In the genomic region with DNA sequence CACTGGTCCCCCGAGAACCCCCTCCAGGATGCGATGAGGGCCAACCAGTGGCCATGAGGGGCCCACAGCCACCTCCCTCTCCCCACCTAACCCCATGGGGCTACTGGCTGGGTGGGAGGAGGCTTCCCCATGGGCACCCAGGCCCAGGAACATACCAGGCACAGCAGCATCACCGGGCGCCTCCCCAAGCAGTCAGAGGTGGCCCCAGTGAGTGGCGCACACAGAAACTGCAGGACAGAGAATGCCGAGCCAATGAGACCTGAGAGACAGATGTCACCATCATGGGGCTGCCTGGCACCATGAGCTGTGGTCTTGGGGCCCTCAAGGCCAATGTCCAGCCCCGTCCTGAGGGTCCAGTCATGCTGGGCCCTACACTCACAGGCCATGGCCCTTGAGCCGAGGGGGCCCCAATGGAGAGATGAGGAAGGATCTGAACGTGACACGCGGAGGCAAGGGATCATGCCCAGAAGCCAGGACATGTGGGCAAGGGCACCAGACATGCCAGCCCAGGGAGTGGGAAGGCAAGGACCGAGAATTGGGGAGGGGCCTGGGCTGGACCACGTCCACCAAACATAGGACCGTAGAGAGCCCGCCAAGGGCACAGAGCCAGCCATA, we compare ENCODE assay signal across 8 cellular contexts. TPM values are rescaled to one million over a fixed set of nuclear protein-coding genes. Genes with fewer than 3 reads are reported as not detected.
DNase-seq lines count a peak whose midpoint lies in the region; ATAC-seq, FAIRE-seq and TF ChIP-seq lines count a peak whose summit lies in the region.

No MANE protein-coding gene starts in this region.

- peaks cover 30 to 36% of the 10 kb centered on the region in 2 experiments for H3K4me1 Mint-ChIP-seq in H9

- no peak overlapping the region for H3K9ac ChIP-seq in H9 (ENCODE audit: extremely low read depth, insufficient read length, low read length)

- no peak overlapping the region for H3K14ac ChIP-seq in H9 (ENCODE audit: insufficient read depth, low read length)

- H4K91ac ChIP-seq in H9 (ENCODE audit: insufficient read length, low read depth, low read length) = no peak overlapping the region

- no peaks in the 10 kb centered on the region for H4K20me1 ChIP-seq in H9 (ENCODE audit: control insufficient read depth, insufficient read depth, insufficient read length)

- H3K23ac ChIP-seq in H9 (ENCODE audit: insufficient read length, low read depth, low read length) = no peak overlapping the region

- H3K27ac Mint-ChIP-seq in H9 = peak overlapping the region in 1 of 3 experiments; percentile 75; a peak in 3 of 7 replicates

- H4K8ac ChIP-seq in H9 (replicated peaks; ENCODE audit: insufficient read length, low read depth, low read length) = no peak overlapping the region

- no peak for FAIRE-seq in GM12892 (lab: Jason Lieb, UNC)

- no CpG with 5 or more reads among the region's 15 CpGs for WGBS in H9 (ENCODE audit: extremely low coverage, insufficient read length, low lambda C conversion rate)
- WGBS in testis, 2 donors = 76 to 79% methylated on average over 12 to 15 of the region's 15 CpGs

- no peak overlapping the region for H2AK5ac ChIP-seq in H9 (ENCODE audit: insufficient read length, low read length)

- TF ChIP-seq POLR2A in testis (IDR thresholded peaks at IDR 0.05) = no peak
- no peak for TF ChIP-seq POLR2A in GM12892 (IDR thresholded peaks at IDR 0.05; ENCODE audit: low read depth, low read length)

- H3K27me3 ChIP-seq in H9 (ENCODE audit: insufficient read depth, low read length) = no peaks in the 10 kb centered on the region
- H3K27me3 ChIP-seq in testis = no peaks in the 10 kb centered on the region

- H2BK12ac ChIP-seq in H9 (ENCODE audit: insufficient read length, low read depth, low read length) = no peak overlapping the region

- H3K18ac ChIP-seq in H9 (ENCODE audit: insufficient read length, low read depth, low read length) = no peak overlapping the region

- peaks cover 10% of the 10 kb centered on the region for H3K23me2 ChIP-seq in H9 (ENCODE audit: insufficient read length, low read depth, low read length, poor library complexity, severe bottlenecking)

- H3K4me3 Mint-ChIP-seq in H9 = peak overlapping the region; percentile 70 to 78

- H3K9me3 Mint-ChIP-seq in H9 = no peaks in the 10 kb centered on the region

- H3K79me1 ChIP-seq in H9 (ENCODE audit: insufficient read depth, low read depth, low read length, poor library complexity, severe bottlenecking) = no peaks in the 10 kb centered on the region

- intact Hi-C loops in testis (cut with DNase I; ENCODE audit: low total_unique reads) = loop anchor here (10.0 kb wide), 1 partner anchor 168 kb away; no protein-coding TSS in a partner anchor

- H3T11ph ChIP-seq in H9 (ENCODE audit: low read length) = no peak overlapping the region

- H3K27me3 Mint-ChIP-seq in H9 (ENCODE audit: low read depth) = no peaks in the 10 kb centered on the region; the same call in 1 of the 2 replicates

- no peak overlapping the region for H2AFZ ChIP-seq in H9 (ENCODE audit: low read length)

- H3K9me3 ChIP-seq in H9 (ENCODE audit: control insufficient read depth, low read depth, low read length) (no peaks in the 10 kb centered on the region), testis (no peaks in the 10 kb centered on the region)

- DNase-seq in H9 (no peak), fibroblast of the aortic adventitia (ENCODE audit: low read depth) (no peak), testis (no peak), NCI-H1105 treated with DMSO at 0.1 percent for 48 hours (lab: John Stamatoyannopoulos, UW) (no peak), GM12892 (ENCODE audit: insufficient read length) (no peak)

- no peaks in the 10 kb centered on the region for H3K36me3 ChIP-seq in testis (ENCODE audit: low read depth, missing control alignments)

- H3K4me3 ChIP-seq in WI38 (ENCODE audit: low read depth, low read length) = peak overlapping the region; percentile 58
- peak overlapping the region; percentile 89 for H3K4me3 ChIP-seq in fibroblast of the aortic adventitia (ENCODE audit: low read depth, low read length)
- peak overlapping the region in 6 of 7 experiments; percentile 69 to 98 (median 86) for H3K4me3 ChIP-seq in skin epidermis
- H3K4me3 ChIP-seq in testis = peak overlapping the region in 1 of 2 donors; percentile 90

- ATAC-seq in HG02642 (IDR thresholded peaks at IDR 0.05; ENCODE audit: poor library complexity, unreplicated experiment) = no peak

- H3K4me2 ChIP-seq in H9 (ENCODE audit: insufficient read depth, insufficient read length, low read length) = peak overlapping the region; percentile 2

- TF ChIP-seq CTCF in H9 (conservative IDR thresholded peaks at IDR 0.05) (no peak), WI38 (IDR thresholded peaks at IDR 0.05; ENCODE audit: low read depth, low read length) (no peak), fibroblast of the aortic adventitia (IDR thresholded peaks at IDR 0.05; ENCODE audit: insufficient read depth, low read length) (no peak), testis (IDR thresholded peaks at IDR 0.05) (no peak)

- H2BK5ac ChIP-seq in H9 (ENCODE audit: insufficient read length, low read length) = no peak overlapping the region

- H3K4me1 ChIP-seq in H9 (ENCODE audit: insufficient read depth, low read length) = no peaks in the 10 kb centered on the region
- H3K4me1 ChIP-seq in testis = peaks cover 13% of the 10 kb centered on the region

- no peak overlapping the region for H3K56ac ChIP-seq in H9 (ENCODE audit: insufficient read length, low read depth, low read length)

- no peak overlapping the region for H3K4ac ChIP-seq in H9 (ENCODE audit: low read depth, low read length)

- no peaks in the 10 kb centered on the region; the same call in 1 of the 2 replicates for H3K79me2 ChIP-seq in H9 (ENCODE audit: insufficient read depth, low read length)

- no peak overlapping the region for H4K5ac ChIP-seq in H9 (ENCODE audit: insufficient read length, low read depth, low read length)

- no peak overlapping the region for H2BK120ac ChIP-seq in H9 (ENCODE audit: low read depth, low read length, poor library complexity, severe bottlenecking)

- peaks cover 22 to 61% (median 48%) of the 10 kb centered on the region in 3 experiments; a peak in 6 of 7 replicates for H3K36me3 Mint-ChIP-seq in H9 (ENCODE audit: insufficient read depth in 1 of 3, low read depth in 3 of 3)

- no peak overlapping the region; the same call in 1 of the 2 replicates for H2BK15ac ChIP-seq in H9 (ENCODE audit: low read depth, low read length)

- H3K27ac ChIP-seq in H9 (ENCODE audit: insufficient read length, low read depth, low read length) (no peak overlapping the region), skin epidermis (peak overlapping the region in 19 of 21 experiments; percentile 14 to 98 (median 93)), testis (peak overlapping the region in 1 of 2 donors; percentile 72)

- H2BK20ac ChIP-seq in H9 (ENCODE audit: low read depth, low read length, poor library complexity, severe bottlenecking) = no peak overlapping the region

RNA-seq across cellular contexts. Expression of gene NOP14, which starts 30.1 kb away (rescaled TPM):
- total RNA-seq in H9 (2021) = 50.1 and 50.3 TPM in 2 replicates
- total RNA-seq in fibroblast of the aortic adventitia (ENCODE audit: low replicate concordance) = 25.6 and 46.7 TPM in 2 replicates
- total RNA-seq in testis = 10 to 100 TPM; 17.4 to 25.4 TPM
- polyA plus RNA-seq in testis (ENCODE audit: insufficient read depth, low read depth, low replicate concordance) = 15.0 TPM
- 36.9 TPM for polyA plus RNA-seq in GM12892 (2012; ENCODE audit: missing spikeins)

RNA-seq across cellular contexts. Expression of gene GRK4, which starts 30.3 kb away (rescaled TPM):
- 4.3 and 4.8 TPM in 2 replicates for total RNA-seq in H9 (2021)
- 8.6 and 16.5 TPM in 2 replicates for total RNA-seq in fibroblast of the aortic adventitia (ENCODE audit: low replicate concordance)
- total RNA-seq in testis = 10 to 100 TPM; 33.8 to 73.0 TPM
- 106 TPM for polyA plus RNA-seq in testis (ENCODE audit: insufficient read depth, low read depth, low replicate concordance)
- 3.7 TPM for polyA plus RNA-seq in GM12892 (2012; ENCODE audit: missing spikeins)
